In the genomic region with DNA sequence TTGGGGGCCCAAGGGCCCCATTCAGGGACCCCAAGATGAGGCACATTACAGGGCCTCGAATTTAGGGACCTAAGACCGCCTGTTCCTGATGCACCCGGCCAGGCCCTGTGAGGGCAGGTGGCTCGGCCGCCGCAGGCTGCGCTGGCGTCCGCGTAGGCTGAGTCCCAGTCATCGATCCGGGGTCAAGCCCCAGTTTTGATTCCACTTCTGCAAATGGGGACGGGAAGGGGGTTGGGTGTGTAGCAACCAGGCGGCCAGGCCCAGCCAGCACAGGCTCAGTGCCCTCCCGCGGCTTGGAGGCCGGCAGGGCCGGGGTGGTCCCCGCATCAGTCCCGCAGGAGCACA, we compare ENCODE assay signal across 1 cellular context.
TF ChIP-seq lines count a peak whose summit lies in the region.

No MANE protein-coding gene starts in this region.

TF ChIP-seq in A549, 52 proteins besides CTCF, POLR2A, EP300 and RAD21 (continued from another document):
- TF ChIP-seq, protein P1, sequence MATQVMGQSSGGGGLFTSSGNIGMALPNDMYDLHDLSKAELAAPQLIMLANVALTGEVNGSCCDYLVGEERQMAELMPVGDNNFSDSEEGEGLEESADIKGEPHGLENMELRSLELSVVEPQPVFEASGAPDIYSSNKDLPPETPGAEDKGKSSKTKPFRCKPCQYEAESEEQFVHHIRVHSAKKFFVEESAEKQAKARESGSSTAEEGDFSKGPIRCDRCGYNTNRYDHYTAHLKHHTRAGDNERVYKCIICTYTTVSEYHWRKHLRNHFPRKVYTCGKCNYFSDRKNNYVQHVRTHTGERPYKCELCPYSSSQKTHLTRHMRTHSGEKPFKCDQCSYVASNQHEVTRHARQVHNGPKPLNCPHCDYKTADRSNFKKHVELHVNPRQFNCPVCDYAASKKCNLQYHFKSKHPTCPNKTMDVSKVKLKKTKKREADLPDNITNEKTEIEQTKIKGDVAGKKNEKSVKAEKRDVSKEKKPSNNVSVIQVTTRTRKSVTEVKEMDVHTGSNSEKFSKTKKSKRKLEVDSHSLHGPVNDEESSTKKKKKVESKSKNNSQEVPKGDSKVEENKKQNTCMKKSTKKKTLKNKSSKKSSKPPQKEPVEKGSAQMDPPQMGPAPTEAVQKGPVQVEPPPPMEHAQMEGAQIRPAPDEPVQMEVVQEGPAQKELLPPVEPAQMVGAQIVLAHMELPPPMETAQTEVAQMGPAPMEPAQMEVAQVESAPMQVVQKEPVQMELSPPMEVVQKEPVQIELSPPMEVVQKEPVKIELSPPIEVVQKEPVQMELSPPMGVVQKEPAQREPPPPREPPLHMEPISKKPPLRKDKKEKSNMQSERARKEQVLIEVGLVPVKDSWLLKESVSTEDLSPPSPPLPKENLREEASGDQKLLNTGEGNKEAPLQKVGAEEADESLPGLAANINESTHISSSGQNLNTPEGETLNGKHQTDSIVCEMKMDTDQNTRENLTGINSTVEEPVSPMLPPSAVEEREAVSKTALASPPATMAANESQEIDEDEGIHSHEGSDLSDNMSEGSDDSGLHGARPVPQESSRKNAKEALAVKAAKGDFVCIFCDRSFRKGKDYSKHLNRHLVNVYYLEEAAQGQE (IDR thresholded peaks at IDR 0.05) = no peak
- no peak for TF ChIP-seq SREBF2 (IDR thresholded peaks at IDR 0.05)
- TF ChIP-seq FOSL2 (IDR thresholded peaks at IDR 0.05) = no peak
- TF ChIP-seq FOSL2 (CRISPR knock-in tag; IDR thresholded peaks at IDR 0.05) = no peak
- no peak for TF ChIP-seq POLR2AphosphoS2 (conservative IDR thresholded peaks at IDR 0.05; ENCODE audit: low read length)
- TF ChIP-seq KDM1A (IDR thresholded peaks at IDR 0.05; ENCODE audit: low read depth) = no peak
- no peak for TF ChIP-seq MYC (IDR thresholded peaks at IDR 0.05; ENCODE audit: borderline replicate concordance, low read length)
- TF ChIP-seq SMC3 (IDR thresholded peaks at IDR 0.05) = no peak
